ENCODE assay signal across 1 cellular context in genomic region chr1:36150296-36151132, GRCh38.
TF ChIP-seq lines count a peak whose summit lies in the region.

No MANE protein-coding gene starts in this region.

TF ChIP-seq in K562, 482 proteins besides CTCF, POLR2A, EP300 and RAD21 (continued from another document and continues in another):
- TF ChIP-seq, protein P1, sequence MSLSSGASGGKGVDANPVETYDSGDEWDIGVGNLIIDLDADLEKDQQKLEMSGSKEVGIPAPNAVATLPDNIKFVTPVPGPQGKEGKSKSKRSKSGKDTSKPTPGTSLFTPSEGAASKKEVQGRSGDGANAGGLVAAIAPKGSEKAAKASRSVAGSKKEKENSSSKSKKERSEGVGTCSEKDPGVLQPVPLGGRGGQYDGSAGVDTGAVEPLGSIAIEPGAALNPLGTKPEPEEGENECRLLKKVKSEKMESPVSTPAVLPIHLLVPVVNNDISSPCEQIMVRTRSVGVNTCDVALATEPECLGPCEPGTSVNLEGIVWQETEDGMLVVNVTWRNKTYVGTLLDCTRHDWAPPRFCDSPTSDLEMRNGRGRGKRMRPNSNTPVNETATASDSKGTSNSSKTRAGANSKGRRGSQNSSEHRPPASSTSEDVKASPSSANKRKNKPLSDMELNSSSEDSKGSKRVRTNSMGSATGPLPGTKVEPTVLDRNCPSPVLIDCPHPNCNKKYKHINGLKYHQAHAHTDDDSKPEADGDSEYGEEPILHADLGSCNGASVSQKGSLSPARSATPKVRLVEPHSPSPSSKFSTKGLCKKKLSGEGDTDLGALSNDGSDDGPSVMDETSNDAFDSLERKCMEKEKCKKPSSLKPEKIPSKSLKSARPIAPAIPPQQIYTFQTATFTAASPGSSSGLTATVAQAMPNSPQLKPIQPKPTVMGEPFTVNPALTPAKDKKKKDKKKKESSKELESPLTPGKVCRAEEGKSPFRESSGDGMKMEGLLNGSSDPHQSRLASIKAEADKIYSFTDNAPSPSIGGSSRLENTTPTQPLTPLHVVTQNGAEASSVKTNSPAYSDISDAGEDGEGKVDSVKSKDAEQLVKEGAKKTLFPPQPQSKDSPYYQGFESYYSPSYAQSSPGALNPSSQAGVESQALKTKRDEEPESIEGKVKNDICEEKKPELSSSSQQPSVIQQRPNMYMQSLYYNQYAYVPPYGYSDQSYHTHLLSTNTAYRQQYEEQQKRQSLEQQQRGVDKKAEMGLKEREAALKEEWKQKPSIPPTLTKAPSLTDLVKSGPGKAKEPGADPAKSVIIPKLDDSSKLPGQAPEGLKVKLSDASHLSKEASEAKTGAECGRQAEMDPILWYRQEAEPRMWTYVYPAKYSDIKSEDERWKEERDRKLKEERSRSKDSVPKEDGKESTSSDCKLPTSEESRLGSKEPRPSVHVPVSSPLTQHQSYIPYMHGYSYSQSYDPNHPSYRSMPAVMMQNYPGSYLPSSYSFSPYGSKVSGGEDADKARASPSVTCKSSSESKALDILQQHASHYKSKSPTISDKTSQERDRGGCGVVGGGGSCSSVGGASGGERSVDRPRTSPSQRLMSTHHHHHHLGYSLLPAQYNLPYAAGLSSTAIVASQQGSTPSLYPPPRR (CRISPR knock-in tag; IDR thresholded peaks at IDR 0.05; ENCODE audit: borderline replicate concordance) = no peak
- TF ChIP-seq TOE1 (IDR thresholded peaks at IDR 0.05; ENCODE audit: borderline replicate concordance) (no peak; the same call in 1 of the 2 replicates), TOE1 (CRISPR knock-in tag; IDR thresholded peaks at IDR 0.05; ENCODE audit: borderline replicate concordance, low read depth) (no peak), CUX1 (CRISPR knock-in tag; IDR thresholded peaks at IDR 0.05) (no peak), SIN3A (IDR thresholded peaks at IDR 0.05; ENCODE audit: borderline replicate concordance in 2 of 2, control insufficient read depth in 1 of 2, low read depth in 2 of 2, low read length in 2 of 2) (peak in 1 of 2 experiments; percentile 14; a peak in 1 of 4 replicates), HOXB6 (CRISPR knock-in tag; IDR thresholded peaks at IDR 0.05; ENCODE audit: borderline replicate concordance) (no peak), NCOA4 (IDR thresholded peaks at IDR 0.05; ENCODE audit: partially characterized antibody) (no peak), NCOR1 (IDR thresholded peaks at IDR 0.05) (no peak), CC2D1A (IDR thresholded peaks at IDR 0.05) (no peak), GTF2F1 (IDR thresholded peaks at IDR 0.05; ENCODE audit: low read depth, low read length) (0 out of 2 replicates have a peak, but pooled peaks have one; percentile 34), ZNF41 (CRISPR knock-in tag; conservative IDR thresholded peaks at IDR 0.05) (no peak), XRCC5 (IDR thresholded peaks at IDR 0.05; ENCODE audit: low read depth, low read length) (no peak), E2F8 (IDR thresholded peaks at IDR 0.05; ENCODE audit: low read depth, partially characterized antibody) (no peak), ZNF124 (CRISPR knock-in tag; IDR thresholded peaks at IDR 0.05) (no peak), CHCHD3 (CRISPR knock-in tag; IDR thresholded peaks at IDR 0.05) (no peak), HMG20B (CRISPR knock-in tag; IDR thresholded peaks at IDR 0.05) (no peak), ZNF184 (CRISPR knock-in tag; IDR thresholded peaks at IDR 0.05) (no peak), MCM5 (IDR thresholded peaks at IDR 0.05; ENCODE audit: low read depth) (no peak), RCOR1 (IDR thresholded peaks at IDR 0.05; ENCODE audit: borderline replicate concordance in 1 of 2, low read depth in 2 of 2, low read length in 2 of 2) (peak in 1 of 2 experiments; percentile 81; a peak in 2 of 4 replicates), ELF1 (tag; IDR thresholded peaks at IDR 0.05) (no peak), ZNF134 (CRISPR knock-in tag; conservative IDR thresholded peaks at IDR 0.05) (no peak), ZBTB43 (CRISPR knock-in tag; IDR thresholded peaks at IDR 0.05) (no peak), SAP30 (IDR thresholded peaks at IDR 0.05; ENCODE audit: borderline replicate concordance, insufficient read depth, low read depth, low read length, poor library complexity, severe bottlenecking) (no peak), GATAD2B (IDR thresholded peaks at IDR 0.05; ENCODE audit: borderline replicate concordance) (no peak), HMGN3 (IDR thresholded peaks at IDR 0.05; ENCODE audit: borderline replicate concordance, extremely low read depth, insufficient read length, low read depth, low read length) (peak; percentile 77), ZNF507 (tag; conservative IDR thresholded peaks at IDR 0.05) (no peak), CHD2 (IDR thresholded peaks at IDR 0.05; ENCODE audit: low read depth, low read length) (no peak), HDAC6 (IDR thresholded peaks at IDR 0.05; ENCODE audit: low read depth, low read length) (no peak), ZBTB5 (IDR thresholded peaks at IDR 0.05) (no peak), FUS (optimal IDR thresholded peaks at IDR 0.05; ENCODE audit: low read depth, low read length) (no peak), ZNF217 (CRISPR knock-in tag; IDR thresholded peaks at IDR 0.05) (no peak), ZNF347 (CRISPR knock-in tag; IDR thresholded peaks at IDR 0.05; ENCODE audit: low read depth) (no peak), TEAD2 (tag; IDR thresholded peaks at IDR 0.05) (no peak)
- TF ChIP-seq, protein P2, sequence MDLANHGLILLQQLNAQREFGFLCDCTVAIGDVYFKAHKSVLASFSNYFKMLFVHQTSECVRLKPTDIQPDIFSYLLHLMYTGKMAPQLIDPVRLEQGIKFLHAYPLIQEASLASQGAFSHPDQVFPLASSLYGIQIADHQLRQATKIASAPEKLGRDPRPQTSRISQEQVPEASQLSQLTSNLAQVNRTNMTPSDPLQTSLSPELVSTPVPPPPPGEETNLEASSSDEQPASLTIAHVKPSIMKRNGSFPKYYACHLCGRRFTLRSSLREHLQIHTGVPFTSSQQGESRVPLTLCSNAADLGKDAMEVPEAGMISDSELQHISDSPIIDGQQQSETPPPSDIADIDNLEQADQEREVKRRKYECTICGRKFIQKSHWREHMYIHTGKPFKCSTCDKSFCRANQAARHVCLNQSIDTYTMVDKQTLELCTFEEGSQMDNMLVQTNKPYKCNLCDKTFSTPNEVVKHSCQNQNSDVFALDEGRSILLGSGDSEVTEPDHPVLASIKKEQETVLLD (IDR thresholded peaks at IDR 0.05) = peak; percentile 63; the same call in 1 of the 2 replicates
- TF ChIP-seq, protein P3, sequence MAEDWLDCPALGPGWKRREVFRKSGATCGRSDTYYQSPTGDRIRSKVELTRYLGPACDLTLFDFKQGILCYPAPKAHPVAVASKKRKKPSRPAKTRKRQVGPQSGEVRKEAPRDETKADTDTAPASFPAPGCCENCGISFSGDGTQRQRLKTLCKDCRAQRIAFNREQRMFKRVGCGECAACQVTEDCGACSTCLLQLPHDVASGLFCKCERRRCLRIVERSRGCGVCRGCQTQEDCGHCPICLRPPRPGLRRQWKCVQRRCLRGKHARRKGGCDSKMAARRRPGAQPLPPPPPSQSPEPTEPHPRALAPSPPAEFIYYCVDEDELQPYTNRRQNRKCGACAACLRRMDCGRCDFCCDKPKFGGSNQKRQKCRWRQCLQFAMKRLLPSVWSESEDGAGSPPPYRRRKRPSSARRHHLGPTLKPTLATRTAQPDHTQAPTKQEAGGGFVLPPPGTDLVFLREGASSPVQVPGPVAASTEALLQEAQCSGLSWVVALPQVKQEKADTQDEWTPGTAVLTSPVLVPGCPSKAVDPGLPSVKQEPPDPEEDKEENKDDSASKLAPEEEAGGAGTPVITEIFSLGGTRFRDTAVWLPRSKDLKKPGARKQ (CRISPR knock-in tag; IDR thresholded peaks at IDR 0.05) = no peak
- TF ChIP-seq, protein P4, sequence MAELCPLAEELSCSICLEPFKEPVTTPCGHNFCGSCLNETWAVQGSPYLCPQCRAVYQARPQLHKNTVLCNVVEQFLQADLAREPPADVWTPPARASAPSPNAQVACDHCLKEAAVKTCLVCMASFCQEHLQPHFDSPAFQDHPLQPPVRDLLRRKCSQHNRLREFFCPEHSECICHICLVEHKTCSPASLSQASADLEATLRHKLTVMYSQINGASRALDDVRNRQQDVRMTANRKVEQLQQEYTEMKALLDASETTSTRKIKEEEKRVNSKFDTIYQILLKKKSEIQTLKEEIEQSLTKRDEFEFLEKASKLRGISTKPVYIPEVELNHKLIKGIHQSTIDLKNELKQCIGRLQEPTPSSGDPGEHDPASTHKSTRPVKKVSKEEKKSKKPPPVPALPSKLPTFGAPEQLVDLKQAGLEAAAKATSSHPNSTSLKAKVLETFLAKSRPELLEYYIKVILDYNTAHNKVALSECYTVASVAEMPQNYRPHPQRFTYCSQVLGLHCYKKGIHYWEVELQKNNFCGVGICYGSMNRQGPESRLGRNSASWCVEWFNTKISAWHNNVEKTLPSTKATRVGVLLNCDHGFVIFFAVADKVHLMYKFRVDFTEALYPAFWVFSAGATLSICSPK (IDR thresholded peaks at IDR 0.05; ENCODE audit: borderline replicate concordance) = no peak
